In genomic region chr4:184466634-184467033, GRCh38 we compare ENCODE assay signal across 19 cellular contexts.
"Had no signal": no experiment of that assay in that cellular context is flagged by ENCODE, and none has a peak within 500 bp of the region (broad histone marks: within the 10 kb centered on the region; RNA-seq: fewer than 3 reads in every experiment).

No MANE protein-coding gene starts in this region.

- H3K36me3 ChIP-seq: adrenal gland, colonic mucosa, neural progenitor cell, transverse colon, vagina had no signal

- DNase-seq: activated CD4-positive, alpha-beta T cell treated with anti-CD3 and anti-CD28 coated beads, Interleukin-2, amount 50 U/mL, for 1 hour; activated CD4-positive, CD25-positive, alpha-beta regulatory T cell; activated CD8-positive, alpha-beta memory T cell treated with anti-CD3 and anti-CD28 coated beads for 24 hours; activated naive CD4-positive, alpha-beta T cell treated with anti-CD3 and anti-CD28 coated beads, Interleukin-2, amount 10 ng/mL, durations not matched to agents 7 days and 5 days; adrenal gland; central memory CD4-positive, alpha-beta T cell; colonic mucosa; effector CD4-positive, alpha-beta T cell; foreskin keratinocyte; kidney glomerular epithelial cell; mesendoderm; stimulated activated CD4-positive, alpha-beta T cell treated with anti-CD3 and anti-CD28 coated beads, Interleukin-2, amount 100 ng/mL, for 48 hours; stimulated activated naive CD4-positive, alpha-beta T cell; SW 1271; transverse colon had no signal

- H3K27me3 ChIP-seq: adrenal gland, colonic mucosa, foreskin keratinocyte, neural progenitor cell, transverse colon, vagina had no signal

- H3K9ac ChIP-seq: neural progenitor cell, parathyroid adenoma had no signal

- H2AFZ ChIP-seq: neural progenitor cell, parathyroid adenoma had no signal

- ATAC-seq: foreskin keratinocyte had no signal

- H3K4me2 ChIP-seq: neural progenitor cell had no signal

- H3K4me1 ChIP-seq: colonic mucosa had no signal

- H3K27ac ChIP-seq: adrenal gland, colonic mucosa, neural progenitor cell, parathyroid adenoma, transverse colon, vagina had no signal

- H3K4me3 Mint-ChIP-seq: activated naive CD4-positive, alpha-beta T cell treated with anti-CD3 and anti-CD28 coated beads, Interleukin-2, amount 10 ng/mL, durations not matched to agents 7 days and 5 days; neural progenitor cell; T-helper 2 cell treated with Interferon-gamma antibody and Interleukin-4, amounts not matched to agents 5 μg/mL and 100 μg/mL, for 36 hours had no signal

- H3K4me3 ChIP-seq: adrenal gland, colonic mucosa, neural progenitor cell, transverse colon, vagina had no signal

- H3K27me3 Mint-ChIP-seq: activated naive CD4-positive, alpha-beta T cell treated with anti-CD3 and anti-CD28 coated beads, Interleukin-2, amount 10 ng/mL, durations not matched to agents 7 days and 5 days had no signal

- H3K9me3 Mint-ChIP-seq: activated naive CD4-positive, alpha-beta T cell treated with anti-CD3 and anti-CD28 coated beads, Interleukin-2, amount 10 ng/mL, durations not matched to agents 7 days and 5 days; T-helper 2 cell treated with Interferon-gamma antibody and Interleukin-4, amounts not matched to agents 5 μg/mL and 100 μg/mL, for 36 hours had no signal

- H3K27ac Mint-ChIP-seq: activated naive CD4-positive, alpha-beta T cell treated with anti-CD3 and anti-CD28 coated beads, Interleukin-2, amount 10 ng/mL, durations not matched to agents 7 days and 5 days; neural progenitor cell; T-helper 2 cell treated with Interferon-gamma antibody and Interleukin-4, amounts not matched to agents 5 μg/mL and 100 μg/mL, for 36 hours had no signal

- H3K9me3 ChIP-seq: adrenal gland, colonic mucosa, transverse colon, vagina had no signal
